ENCODE assay signal across 23 cellular contexts in genomic region chr6:166469426-166469961, GRCh38.
"Had no signal": no experiment of that assay in that cellular context is flagged by ENCODE, and none has a peak within 500 bp of the region (broad histone marks: within the 10 kb centered on the region; RNA-seq: fewer than 3 reads in every experiment).

No MANE protein-coding gene starts in this region.

- H3K4me3 ChIP-seq: coronary artery, esophagus muscularis mucosa, lung, neural progenitor cell, ovary, psoas muscle, skin epidermis, thoracic aorta, tibial nerve, upper lobe of right lung, uterus had no signal

- H3K27ac ChIP-seq: coronary artery, esophagus muscularis mucosa, neural progenitor cell, ovary, psoas muscle, thoracic aorta, tibial nerve, upper lobe of right lung, uterus had no signal

- H3K27me3 ChIP-seq: esophagus muscularis mucosa, neural progenitor cell, ovary, tibial nerve, upper lobe of right lung, uterus had no signal

- H3K36me3 ChIP-seq: neural progenitor cell, ovary, thoracic aorta, uterus had no signal

- H3K4me2 ChIP-seq: neural progenitor cell had no signal

- H3K9me3 ChIP-seq: esophagus muscularis mucosa, ovary, psoas muscle, thoracic aorta, tibial nerve, upper lobe of right lung, uterus had no signal

- ATAC-seq: left lobe of liver; naive thymus-derived CD4-positive, alpha-beta T cell; psoas muscle; right cardiac atrium; stimulated activated naive B cell treated with anti-CD40 and anti-IgM and Interleukin-4, amounts not matched to agents 10 μg/mL and 1 μg/mL and 100 μg/mL, for 72 hours; upper lobe of right lung had no signal

- H3K4me1 ChIP-seq: neural progenitor cell, psoas muscle, upper lobe of right lung, uterus had no signal

- H3K9ac ChIP-seq: neural progenitor cell had no signal

- DNase-seq: dermis blood vessel endothelial cell; effector memory CD4-positive, alpha-beta T cell; foreskin melanocyte; mesenchymal stem cell; midbrain; naive thymus-derived CD4-positive, alpha-beta T cell; nucleus accumbens; ovary; psoas muscle; right cardiac atrium; stimulated activated CD4-positive, alpha-beta T cell treated with anti-CD3 and anti-CD28 coated beads, Interleukin-15, amount 100 ng/mL, for 24 hours; stimulated activated CD4-positive, alpha-beta T cell treated with anti-CD3 and anti-CD28 coated beads, Interleukin-2, amount 100 ng/mL, for 48 hours; stimulated activated naive B cell treated with anti-CD40 and anti-IgM and Interleukin-4, amounts not matched to agents 10 μg/mL and 1 μg/mL and 100 μg/mL, for 72 hours; upper lobe of right lung had no signal
